ENCODE assay signal across 17 cellular contexts in the genomic region with DNA sequence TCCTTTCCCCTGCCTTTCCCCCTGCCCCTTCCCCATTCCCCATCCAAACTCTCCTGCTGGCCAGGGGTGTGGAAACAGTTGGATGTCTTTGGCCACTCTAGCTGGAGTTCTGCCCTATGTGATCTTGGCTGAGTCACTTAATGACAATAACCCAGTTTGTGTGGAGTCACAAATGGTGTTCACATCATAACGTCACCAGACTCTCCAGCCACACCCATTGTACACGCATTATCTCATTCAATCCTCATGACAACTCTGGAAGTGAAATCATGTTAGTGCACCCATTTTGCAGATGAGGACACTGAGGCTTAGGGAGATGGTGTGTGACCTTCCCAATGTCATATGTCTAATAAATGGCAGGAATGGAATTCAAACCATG. TPM values are rescaled to one million over a fixed set of nuclear protein-coding genes. Genes with fewer than 3 reads are reported as not detected.
DNase-seq lines count a peak whose midpoint lies in the region; ATAC-seq, FAIRE-seq and TF ChIP-seq lines count a peak whose summit lies in the region.
"Had no signal": no experiment of that assay in that cellular context is flagged by ENCODE, and none has a peak within 500 bp of the region (broad histone marks: within the 10 kb centered on the region; RNA-seq: fewer than 3 reads in every experiment).

No MANE protein-coding gene starts in this region.

- H2AFZ ChIP-seq in K562 (ENCODE audit: low read depth, low read length), result no peak overlapping the region

- H3K36me3 ChIP-seq in K562 (ENCODE audit: control insufficient read depth, insufficient read depth, low read length) (no peaks in the 10 kb centered on the region), heart left ventricle (no peaks in the 10 kb centered on the region), suprapubic skin (no peaks in the 10 kb centered on the region)
- H3K36me3 ChIP-seq: thyroid gland had no signal

- POLR2A ChIA-PET in K562 (lab: Yijun Ruan, JAX), result interaction anchor here (0.7 to 0.8 kb wide), 3 partner anchors 14 to 81 kb away, joined by 3 read pairs; no protein-coding TSS in a partner anchor

- TF ChIP-seq CTCF in K562 (IDR thresholded peaks at IDR 0.05 in 2 of 3, conservative IDR thresholded peaks at IDR 0.05 in 1 of 3; ENCODE audit: insufficient read depth in 2 of 3, low read depth in 1 of 3, low read length in 3 of 3) (no peak), heart left ventricle (IDR thresholded peaks at IDR 0.05) (no peak), suprapubic skin (IDR thresholded peaks at IDR 0.05) (no peak)

- H3K9me3 ChIP-seq in K562 (replicated peaks; ENCODE audit: control insufficient read depth, insufficient read depth, low read depth, low read length) (no peaks in the 10 kb centered on the region), heart left ventricle (no peaks in the 10 kb centered on the region), suprapubic skin (no peaks in the 10 kb centered on the region)
- H3K9me3 ChIP-seq: thyroid gland had no signal

- H3K4me2 ChIP-seq in K562 (ENCODE audit: insufficient read depth, low read length), result no peak overlapping the region

- 0% methylated on average over 2 of the region's 2 CpGs for WGBS in K562 (ENCODE audit: insufficient coverage, low coverage, missing lambda C conversion rate)
- 31 to 59% (median 56%) methylated on average over 2 of the region's 2 CpGs for WGBS in heart left ventricle, 4 donors
- 52% methylated on average over 2 of the region's 2 CpGs for WGBS in suprapubic skin

- in situ Hi-C loops in K562 (cut with MboI), result no loop called here

- peaks cover 3 to 10% of the 10 kb centered on the region in 2 experiments; a peak in 3 of 5 replicates for H3K4me1 ChIP-seq in K562 (replicated peaks in 1 of 2; ENCODE audit: control insufficient read depth in 2 of 2, insufficient read depth in 2 of 2, low read length in 2 of 2)
- H3K4me1 ChIP-seq in heart left ventricle, result peaks cover 0 to 27% (median 10%) of the 10 kb centered on the region in 12 donors
- H3K4me1 ChIP-seq in suprapubic skin, result peaks cover 25% of the 10 kb centered on the region
- H3K4me1 ChIP-seq: thyroid gland had no signal

- DNase-seq in DMS53 (lab: John Stamatoyannopoulos, UW) (peak; percentile 42), DMS53 treated with DMSO at 0.1 percent for 48 hours (lab: John Stamatoyannopoulos, UW; ENCODE audit: unreplicated experiment) (no peak), K562 (ENCODE audit: extremely low read depth in 1 of 4, low spot score in 3 of 4) (peak in 1 of 4 experiments; percentile 28), heart left ventricle (peak in 1 of 5 donors; percentile 20), suprapubic skin (ENCODE audit: low spot score in 2 of 2) (no peak), germinal center (ENCODE audit: low spot score) (no peak)
- DNase-seq: activated CD8-positive, alpha-beta T cell treated with anti-CD3 and anti-CD28 coated beads, Interleukin-2, amount 10 ng/mL, durations not matched to agents 7 days and 5 days; GOT3; NCI-H1417 treated with DMSO at 0.1 percent for 48 hours; NCI-H524; nucleus accumbens had no signal

- no peak for TF ChIP-seq RAD21 in K562 (CRISPR knock-in tag; conservative IDR thresholded peaks at IDR 0.05 in 1 of 2, IDR thresholded peaks at IDR 0.05 in 1 of 2)

- CTCF ChIA-PET in K562 (lab: Yijun Ruan, JAX; ENCODE audit: low intra/inter-chr PET ratio), result no interaction called here

- no peaks in the 10 kb centered on the region for H3K9me1 ChIP-seq in K562 (ENCODE audit: control insufficient read depth, insufficient read depth, low read length)

- no peak for FAIRE-seq in K562 (lab: Jason Lieb, UNC)

- TF ChIP-seq EP300 in K562 (IDR thresholded peaks at IDR 0.05; ENCODE audit: low read length) (no peak), suprapubic skin (IDR thresholded peaks at IDR 0.05) (no peak)

- no peak overlapping the region for H3K9ac ChIP-seq in K562 (ENCODE audit: insufficient read depth in 1 of 2, low read depth in 2 of 2, low read length in 2 of 2)

- TF ChIP-seq POLR2A in K562 (conservative IDR thresholded peaks at IDR 0.05) (no peak), heart left ventricle (IDR thresholded peaks at IDR 0.05) (no peak), suprapubic skin (IDR thresholded peaks at IDR 0.05) (no peak)

- H3K27me3 ChIP-seq in K562 (ENCODE audit: control insufficient read depth in 2 of 2, insufficient read depth in 2 of 2, low read length in 2 of 2), result peaks cover 29 to 54% of the 10 kb centered on the region in 2 experiments
- peaks cover 0 to 41% (median 14%) of the 10 kb centered on the region in 9 donors for H3K27me3 ChIP-seq in heart left ventricle
- peaks cover 38% of the 10 kb centered on the region for H3K27me3 ChIP-seq in suprapubic skin
- H3K27me3 ChIP-seq: thyroid gland had no signal

- H3K79me2 ChIP-seq in K562 (ENCODE audit: control insufficient read depth, insufficient read depth, low read length), result no peaks in the 10 kb centered on the region

- H4K20me1 ChIP-seq in K562 (replicated peaks; ENCODE audit: control insufficient read depth, insufficient read depth, low read length), result 0 out of 2 replicates have a peak, but pooled peaks cover 3% of the 10 kb centered on the region

- ATAC-seq in K562 (peak; percentile 46), heart left ventricle (peak in 3 of 4 donors; percentile 39 to 77 (median 41)), HG03135 (IDR thresholded peaks at IDR 0.05; ENCODE audit: unreplicated experiment) (no peak), HG02642 (IDR thresholded peaks at IDR 0.05; ENCODE audit: poor library complexity, unreplicated experiment) (no peak)
- ATAC-seq: activated CD8-positive, alpha-beta T cell treated with anti-CD3 and anti-CD28 coated beads, Interleukin-2, amount 10 ng/mL, durations not matched to agents 7 days and 5 days had no signal

- no TSS peak for BruUV-seq in K562 (replicated peaks; lab: Mats Ljungman, UMichigan)

- H3K4me3 ChIP-seq in K562, result no peak overlapping the region
- H3K4me3 ChIP-seq in heart left ventricle, result no peak overlapping the region
- H3K4me3 ChIP-seq in suprapubic skin, result no peak overlapping the region
- H3K4me3 ChIP-seq: lung, thyroid gland had no signal

- H3K27ac ChIP-seq in K562 (ENCODE audit: extremely low read depth, low read depth, low read length), result no peak overlapping the region
- H3K27ac ChIP-seq in heart left ventricle, result peak overlapping the region in 1 of 12 donors; percentile 1
- H3K27ac ChIP-seq in suprapubic skin, result peak overlapping the region; percentile 59
- H3K27ac ChIP-seq: 22Rv1 had no signal

- intact Hi-C loops in K562 (cut with micrococcal nuclease) (no loop called here), heart left ventricle (cut with DNase I) (loop anchor here in 1 of 10 donors (5.0 kb wide), 1 partner anchor 45 kb away; the partner anchor contains the start of gene PINK1)

RNA-seq across cellular contexts. Expression of gene CDA, which starts 1.3 kb away (rescaled TPM):
- total RNA-seq in K562 (2011; cell fraction: chromatin; rRNA removed; ENCODE audit: low replicate concordance), result not detected in 2 replicates
- not detected in 2 replicates for total RNA-seq in K562 (2011; cell fraction: nucleolus; rRNA removed)
- not detected in 2 replicates for total RNA-seq in K562 (2011; cell fraction: nucleoplasm; rRNA removed)
- total RNA-seq in K562 (2014; rRNA removed) (not detected in 2 replicates), K562 (2014; rRNA removed; fragmentation: Illumina TruSeq; extraction: Trizol) (not detected in 2 replicates), K562 (2015; rRNA removed; fragmentation: Illumina TruSeq; extraction: Trizol) (not detected in 2 replicates), K562 (2021) (not detected in 2 replicates), heart left ventricle (1 to 10 TPM in 7 of 9 donors, under 1 TPM in 2; 0.63 to 7.6 (median 2.8) TPM), suprapubic skin (10 to 100 TPM; 13.1 to 24.2 (median 15.7) TPM)
- polyA plus RNA-seq in K562 (2011; rRNA removed) (not detected in 2 replicates), K562 (2014; fragmentation: Illumina TruSeq; extraction: Trizol) (not detected in 2 replicates), K562 (2014; fragmentation: Nextera tagmentation; extraction: Ambion mirVana) (not detected), K562 (2014; rRNA removed) (0.12 TPM in 1 of 2 replicates, not detected in the other), heart left ventricle (1 to 10 TPM; 2.9 to 5.1 TPM)
- polyA plus RNA-seq in K562 (2011; cell fraction: cytosol; rRNA removed), result not detected in 2 replicates
- not detected in 2 replicates for polyA plus RNA-seq in K562 (2011; cell fraction: nucleus; rRNA removed)
- 0.10 TPM in 1 of 2 replicates, not detected in the other for polyA plus RNA-seq in K562 (2012)
- not detected in 2 replicates for polyA minus RNA-seq in K562 (2011; rRNA and poly(A)+ RNA removed)
- polyA minus RNA-seq in K562 (2011; cell fraction: cytosol; rRNA and poly(A)+ RNA removed), result 1.9 TPM in 1 of 2 replicates, not detected in the other
- polyA minus RNA-seq in K562 (2011; cell fraction: nucleus; rRNA and poly(A)+ RNA removed), result not detected in 2 replicates
- total RNA-seq: activated CD8-positive, alpha-beta T cell treated with anti-CD3 and anti-CD28 coated beads, Interleukin-2, amount 10 ng/mL, durations not matched to agents 7 days and 5 days had no signal

RNA-seq across cellular contexts. Expression of gene FAM43B, which starts 35.3 kb away (rescaled TPM):
- total RNA-seq in K562 (2011; cell fraction: chromatin; rRNA removed; ENCODE audit: low replicate concordance), result not detected in 2 replicates
- not detected in 2 replicates for total RNA-seq in K562 (2011; cell fraction: nucleolus; rRNA removed)
- not detected in 2 replicates for total RNA-seq in K562 (2011; cell fraction: nucleoplasm; rRNA removed)
- not detected in 2 replicates for total RNA-seq in K562 (2014; rRNA removed)
- total RNA-seq in K562 (2014; rRNA removed; fragmentation: Illumina TruSeq; extraction: Trizol), result not detected in 2 replicates
- not detected in 2 replicates for total RNA-seq in K562 (2015; rRNA removed; fragmentation: Illumina TruSeq; extraction: Trizol)
- total RNA-seq in K562 (2021), result not detected in 2 replicates
- polyA plus RNA-seq in K562 (2011; rRNA removed), result not detected in 2 replicates
- polyA plus RNA-seq in K562 (2011; cell fraction: cytosol; rRNA removed), result 0.03 TPM in 1 of 2 replicates, not detected in the other
- polyA plus RNA-seq in K562 (2011; cell fraction: nucleus; rRNA removed), result not detected in 2 replicates
- polyA plus RNA-seq in K562 (2012), result 0.06 TPM in 1 of 2 replicates, not detected in the other
- not detected in 2 replicates for polyA plus RNA-seq in K562 (2014; fragmentation: Illumina TruSeq; extraction: Trizol)
- not detected for polyA plus RNA-seq in K562 (2014; fragmentation: Nextera tagmentation; extraction: Ambion mirVana)
- not detected in 2 replicates for polyA plus RNA-seq in K562 (2014; rRNA removed)
- polyA minus RNA-seq in K562 (2011; rRNA and poly(A)+ RNA removed), result not detected in 2 replicates
- not detected in 2 replicates for polyA minus RNA-seq in K562 (2011; cell fraction: cytosol; rRNA and poly(A)+ RNA removed)
- polyA minus RNA-seq in K562 (2011; cell fraction: nucleus; rRNA and poly(A)+ RNA removed), result not detected in 2 replicates
- 1 to 10 TPM; 1.4 to 5.2 (median 2.9) TPM for total RNA-seq in heart left ventricle
- polyA plus RNA-seq in heart left ventricle, result 1 to 10 TPM; 1.2 to 1.9 TPM
- total RNA-seq in suprapubic skin, result under 1 TPM in 2 of 4 donors, not detected in 2; 0.21 to 0.38 TPM
- total RNA-seq: activated CD8-positive, alpha-beta T cell treated with anti-CD3 and anti-CD28 coated beads, Interleukin-2, amount 10 ng/mL, durations not matched to agents 7 days and 5 days; HT-29 had no signal

RNA-seq across cellular contexts. Expression of gene PINK1, which starts 45.6 kb away (rescaled TPM):
- 7.4 and 10.6 TPM in 2 replicates for total RNA-seq in K562 (2011; cell fraction: chromatin; rRNA removed; ENCODE audit: low replicate concordance)
- 5.8 and 8.2 TPM in 2 replicates for total RNA-seq in K562 (2011; cell fraction: nucleolus; rRNA removed)
- 7.4 and 8.1 TPM in 2 replicates for total RNA-seq in K562 (2011; cell fraction: nucleoplasm; rRNA removed)
- total RNA-seq in K562 (2014; rRNA removed) (11.3 and 12.9 TPM in 2 replicates), K562 (2014; rRNA removed; fragmentation: Illumina TruSeq; extraction: Trizol) (5.7 and 6.2 TPM in 2 replicates), K562 (2015; rRNA removed; fragmentation: Illumina TruSeq; extraction: Trizol) (5.9 and 6.5 TPM in 2 replicates), K562 (2021) (9.3 and 9.5 TPM in 2 replicates), heart left ventricle (100 to 1,000 TPM; 147 to 418 (median 258) TPM), suprapubic skin (100 to 1,000 TPM in 2 of 4 donors, 10 to 100 TPM in 2; 91.9 to 116 (median 98.0) TPM)
- polyA plus RNA-seq in K562 (2011; rRNA removed) (6.8 and 9.3 TPM in 2 replicates), K562 (2014; fragmentation: Illumina TruSeq; extraction: Trizol) (7.6 and 9.9 TPM in 2 replicates), K562 (2014; fragmentation: Nextera tagmentation; extraction: Ambion mirVana) (1 to 10 TPM; 1.5 to 2.2 TPM), K562 (2014; rRNA removed) (10.2 and 10.5 TPM in 2 replicates), heart left ventricle (100 to 1,000 TPM; 210 to 314 TPM)
- 8.0 and 11.3 TPM in 2 replicates for polyA plus RNA-seq in K562 (2011; cell fraction: cytosol; rRNA removed)
- polyA plus RNA-seq in K562 (2011; cell fraction: nucleus; rRNA removed), result 5.3 and 5.6 TPM in 2 replicates
- 9.1 and 27.2 TPM in 2 replicates for polyA plus RNA-seq in K562 (2012)
- polyA minus RNA-seq in K562 (2011; rRNA and poly(A)+ RNA removed), result 4.9 TPM in 2 replicates
- 3.1 and 4.2 TPM in 2 replicates for polyA minus RNA-seq in K562 (2011; cell fraction: cytosol; rRNA and poly(A)+ RNA removed)
- polyA minus RNA-seq in K562 (2011; cell fraction: nucleus; rRNA and poly(A)+ RNA removed), result 1.5 and 2.2 TPM in 2 replicates

Comparison
In these comparisons a context has a peak if more than half of its experiments do, and no peak if none do; other contexts are left out.
1. ATAC-seq: peak in K562 (single experiment) and heart left ventricle (3 of 4); none in HG03135 (single experiment) and HG02642 (single experiment).
2. RNA of gene PINK1, which starts 45.6 kb away (total RNA-seq): 147 to 418 TPM in heart left ventricle and 91.9 to 116 TPM in suprapubic skin; 5.7 to 12.9 TPM in K562; every median in the first group is over 4 times any median in the second.